ENCODE assay signal across 8 cellular contexts in genomic region chr2:37671013-37671815, GRCh38. TPM values are rescaled to one million over a fixed set of nuclear protein-coding genes. Genes with fewer than 3 reads are reported as not detected.
A peak's percentile ranks its signal among the peaks of the same experiment; 100 is the strongest.
DNase-seq lines count a peak whose midpoint lies in the region; ATAC-seq and TF ChIP-seq lines count a peak whose summit lies in the region.

A gene with protein sequence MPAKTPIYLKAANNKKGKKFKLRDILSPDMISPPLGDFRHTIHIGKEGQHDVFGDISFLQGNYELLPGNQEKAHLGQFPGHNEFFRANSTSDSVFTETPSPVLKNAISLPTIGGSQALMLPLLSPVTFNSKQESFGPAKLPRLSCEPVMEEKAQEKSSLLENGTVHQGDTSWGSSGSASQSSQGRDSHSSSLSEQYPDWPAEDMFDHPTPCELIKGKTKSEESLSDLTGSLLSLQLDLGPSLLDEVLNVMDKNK (minus strand): TSS chr2:37671642. CDS start chr2:37646587, 25,055 bp downstream.

- H3K27ac Mint-ChIP-seq in type B pancreatic cell: peak within 1 kb of the TSS; percentile 89

- peaks cover 43% of the 10 kb centered on the region for H4K20me1 ChIP-seq in osteoblast (ENCODE audit: insufficient read depth, low read length)

- H3K4me3 Mint-ChIP-seq in type B pancreatic cell: peak within 1 kb of the TSS; percentile 89

- H3K27me3 ChIP-seq in foreskin keratinocyte: no peaks in the 10 kb centered on the region
- no peaks in the 10 kb centered on the region for H3K27me3 ChIP-seq in osteoblast (ENCODE audit: insufficient read depth, low read length)

- TF ChIP-seq CTCF in C4-2B (conservative IDR thresholded peaks at IDR 0.05) (no peak), foreskin keratinocyte (conservative IDR thresholded peaks at IDR 0.05) (no peak), osteoblast (IDR thresholded peaks at IDR 0.05; ENCODE audit: extremely low read depth, low read depth, low read length) (no peak), type B pancreatic cell (conservative IDR thresholded peaks at IDR 0.05) (no peak)

- H3K4me3 ChIP-seq in osteoblast (ENCODE audit: insufficient read depth, low read length): peak within 1 kb of the TSS; percentile 93

- no peaks in the 10 kb centered on the region for H3K9me3 Mint-ChIP-seq in type B pancreatic cell

- peak; percentile 55 for DNase-seq in RPMI7951 (ENCODE audit: low read depth)
- DNase-seq in activated effector memory CD4-positive, alpha-beta T cell treated with Interleukin-2 at 50 U/mL for 16 hours: peak; percentile 59
- peak; percentile 40 to 66 for DNase-seq in foreskin keratinocyte
- peak; percentile 93 for DNase-seq in osteoblast (ENCODE audit: insufficient read length, low spot score, missing footprints)
- DNase-seq in type B pancreatic cell (ENCODE audit: extremely low spot score, unreplicated experiment): peak; percentile 77

- peaks cover 37% of the 10 kb centered on the region for H3K36me3 ChIP-seq in osteoblast (ENCODE audit: insufficient read depth, low read length)

- peak within 1 kb of the TSS; percentile 58 for H2AFZ ChIP-seq in osteoblast (ENCODE audit: low read length)

- H3K4me1 Mint-ChIP-seq in type B pancreatic cell (ENCODE audit: unreplicated experiment): peaks cover 28% of the 10 kb centered on the region

- peaks cover 11% of the 10 kb centered on the region for H3K27me3 Mint-ChIP-seq in type B pancreatic cell

- H3K79me2 ChIP-seq in osteoblast (ENCODE audit: insufficient read depth, low read length): peaks cover 52% of the 10 kb centered on the region

- peak within 1 kb of the TSS; percentile 93 for H3K4me2 ChIP-seq in osteoblast (ENCODE audit: insufficient read depth, low read length)

- peaks cover 8% of the 10 kb centered on the region for H3K36me3 Mint-ChIP-seq in type B pancreatic cell

- peak; percentile 43 for ATAC-seq in GM19328 (IDR thresholded peaks at IDR 0.05; ENCODE audit: unreplicated experiment)
- ATAC-seq in HG03469 (IDR thresholded peaks at IDR 0.05; ENCODE audit: unreplicated experiment): peak; percentile 15
- peak; percentile 77 for ATAC-seq in foreskin keratinocyte

- peaks cover 22% of the 10 kb centered on the region for H3K4me1 ChIP-seq in foreskin keratinocyte
- peaks cover 35% of the 10 kb centered on the region for H3K4me1 ChIP-seq in osteoblast (ENCODE audit: insufficient read depth, low read length)

- no peaks in the 10 kb centered on the region for H3K9me3 ChIP-seq in osteoblast (ENCODE audit: low read depth, low read length)

- H3K27ac ChIP-seq in C4-2B (peak within 1 kb of the TSS; percentile 86), foreskin keratinocyte (peak within 1 kb of the TSS; percentile 60), osteoblast (ENCODE audit: low read depth, low read length) (peak within 1 kb of the TSS; percentile 85)

RNA-seq across cellular contexts. Expression of the gene that starts here (rescaled TPM):
- total RNA-seq in RPMI7951 (2014; rRNA removed; shearing (Covaris generic)): 40.9 and 52.5 TPM in 2 replicates
- total RNA-seq in foreskin keratinocyte (32.3 and 46.4 TPM in 2 replicates), osteoblast (121 and 136 TPM in 2 replicates), type B pancreatic cell (ENCODE audit: low replicate concordance) (43.7 and 65.4 TPM in 2 replicates)
- 15.0 and 23.2 TPM in 2 replicates for polyA plus RNA-seq in foreskin keratinocyte

Comparison
In these comparisons a context has a peak if more than half of its experiments do, and no peak if none do; other contexts are left out.
1. Peak in every context shown above with its lines: DNase-seq, ATAC-seq, H3K4me3 ChIP-seq and H3K27ac ChIP-seq.
2. ATAC-seq: peak in every context shown above with its lines; median percentile 77 in foreskin keratinocyte; 43 in GM19328; 15 in HG03469.